29 cellular contexts compared by ENCODE assay signal in genomic region chr2:171671867-171672266, GRCh38.
"Had no signal": no experiment of that assay in that cellular context is flagged by ENCODE, and none has a peak within 500 bp of the region (broad histone marks: within the 10 kb centered on the region; RNA-seq: fewer than 3 reads in every experiment).

No MANE protein-coding gene starts in this region.

- H3K36me3 ChIP-seq: esophagus squamous epithelium, gastrocnemius medialis, heart right ventricle, lower lobe of right lung had no signal

- H3K27ac ChIP-seq: coronary artery, epithelial cell of prostate, esophagus squamous epithelium, gastrocnemius medialis, heart right ventricle, lower lobe of right lung had no signal

- H3K9me3 ChIP-seq: esophagus squamous epithelium, gastrocnemius medialis, heart right ventricle, lower lobe of right lung, mucosa of descending colon had no signal

- H3K4me3 Mint-ChIP-seq: immature natural killer cell, mesothelial cell of epicardium, naive B cell had no signal

- H3K27ac Mint-ChIP-seq: immature natural killer cell, mesothelial cell of epicardium had no signal

- H3K36me3 Mint-ChIP-seq: immature natural killer cell, mesothelial cell of epicardium, naive B cell had no signal

- FAIRE-seq: colon, kidney had no signal

- DNase-seq: dermis blood vessel endothelial cell; dorsolateral prefrontal cortex; effector CD4-positive, alpha-beta T cell; effector memory CD4-positive, alpha-beta T cell; erythroblast; esophagus squamous epithelium; foreskin fibroblast; foreskin melanocyte; gastrocnemius medialis; glutamatergic neuron; head of caudate nucleus; heart right ventricle; hippocampal formation; immature natural killer cell; islet precursor cell; kidney; kidney glomerular epithelial cell; left colon; left ventricle myocardium superior; lower lobe of right lung; mesenchymal stem cell; mucosa of descending colon; naive B cell had no signal

- H3K27me3 ChIP-seq: dorsolateral prefrontal cortex, esophagus squamous epithelium, gastrocnemius medialis had no signal

- H3K4me1 Mint-ChIP-seq: immature natural killer cell, naive B cell had no signal

- H3K4me1 ChIP-seq: esophagus squamous epithelium, gastrocnemius medialis, heart right ventricle, lower lobe of right lung had no signal

- H3K4me3 ChIP-seq: coronary artery, dorsolateral prefrontal cortex, esophagus squamous epithelium, gastrocnemius medialis, heart right ventricle, lower lobe of right lung, mucosa of descending colon had no signal

- ATAC-seq: esophagus mucosa, gastrocnemius medialis, heart right ventricle, left colon, left lobe of liver, left ventricle myocardium superior, lower lobe of right lung, mucosa of descending colon had no signal

- H3K9me3 Mint-ChIP-seq: immature natural killer cell, mesothelial cell of epicardium, naive B cell had no signal
